In genomic region chr3:42778644-42779043, GRCh38 we compare ENCODE assay signal across 2 cellular contexts.
TF ChIP-seq lines count a peak whose summit lies in the region.

No MANE protein-coding gene starts in this region.

TF ChIP-seq in liver, 16 proteins besides CTCF, POLR2A, EP300 and RAD21:
- TF ChIP-seq JUND (IDR thresholded peaks at IDR 0.05) (no peak), SP1 (IDR thresholded peaks at IDR 0.05) (no peak), GABPA (IDR thresholded peaks at IDR 0.05 in 1 of 2, conservative IDR thresholded peaks at IDR 0.05 in 1 of 2) (no peak)
- TF ChIP-seq, protein P1, sequence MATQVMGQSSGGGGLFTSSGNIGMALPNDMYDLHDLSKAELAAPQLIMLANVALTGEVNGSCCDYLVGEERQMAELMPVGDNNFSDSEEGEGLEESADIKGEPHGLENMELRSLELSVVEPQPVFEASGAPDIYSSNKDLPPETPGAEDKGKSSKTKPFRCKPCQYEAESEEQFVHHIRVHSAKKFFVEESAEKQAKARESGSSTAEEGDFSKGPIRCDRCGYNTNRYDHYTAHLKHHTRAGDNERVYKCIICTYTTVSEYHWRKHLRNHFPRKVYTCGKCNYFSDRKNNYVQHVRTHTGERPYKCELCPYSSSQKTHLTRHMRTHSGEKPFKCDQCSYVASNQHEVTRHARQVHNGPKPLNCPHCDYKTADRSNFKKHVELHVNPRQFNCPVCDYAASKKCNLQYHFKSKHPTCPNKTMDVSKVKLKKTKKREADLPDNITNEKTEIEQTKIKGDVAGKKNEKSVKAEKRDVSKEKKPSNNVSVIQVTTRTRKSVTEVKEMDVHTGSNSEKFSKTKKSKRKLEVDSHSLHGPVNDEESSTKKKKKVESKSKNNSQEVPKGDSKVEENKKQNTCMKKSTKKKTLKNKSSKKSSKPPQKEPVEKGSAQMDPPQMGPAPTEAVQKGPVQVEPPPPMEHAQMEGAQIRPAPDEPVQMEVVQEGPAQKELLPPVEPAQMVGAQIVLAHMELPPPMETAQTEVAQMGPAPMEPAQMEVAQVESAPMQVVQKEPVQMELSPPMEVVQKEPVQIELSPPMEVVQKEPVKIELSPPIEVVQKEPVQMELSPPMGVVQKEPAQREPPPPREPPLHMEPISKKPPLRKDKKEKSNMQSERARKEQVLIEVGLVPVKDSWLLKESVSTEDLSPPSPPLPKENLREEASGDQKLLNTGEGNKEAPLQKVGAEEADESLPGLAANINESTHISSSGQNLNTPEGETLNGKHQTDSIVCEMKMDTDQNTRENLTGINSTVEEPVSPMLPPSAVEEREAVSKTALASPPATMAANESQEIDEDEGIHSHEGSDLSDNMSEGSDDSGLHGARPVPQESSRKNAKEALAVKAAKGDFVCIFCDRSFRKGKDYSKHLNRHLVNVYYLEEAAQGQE (IDR thresholded peaks at IDR 0.05) = no peak

TF ChIP-seq in HepG2, 621 proteins besides CTCF, POLR2A, EP300 and RAD21:
- no peak for TF ChIP-seq SALL1 (CRISPR knock-in tag; IDR thresholded peaks at IDR 0.05)
- TF ChIP-seq, protein P2, sequence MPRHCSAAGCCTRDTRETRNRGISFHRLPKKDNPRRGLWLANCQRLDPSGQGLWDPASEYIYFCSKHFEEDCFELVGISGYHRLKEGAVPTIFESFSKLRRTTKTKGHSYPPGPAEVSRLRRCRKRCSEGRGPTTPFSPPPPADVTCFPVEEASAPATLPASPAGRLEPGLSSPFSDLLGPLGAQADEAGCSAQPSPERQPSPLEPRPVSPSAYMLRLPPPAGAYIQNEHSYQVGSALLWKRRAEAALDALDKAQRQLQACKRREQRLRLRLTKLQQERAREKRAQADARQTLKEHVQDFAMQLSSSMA (CRISPR knock-in tag; IDR thresholded peaks at IDR 0.05) = no peak
- TF ChIP-seq RBM22 (optimal IDR thresholded peaks at IDR 0.05; ENCODE audit: low read length) = no peak
- no peak for TF ChIP-seq ATRX (CRISPR knock-in tag; IDR thresholded peaks at IDR 0.05; ENCODE audit: borderline replicate concordance)
- TF ChIP-seq, protein P3, sequence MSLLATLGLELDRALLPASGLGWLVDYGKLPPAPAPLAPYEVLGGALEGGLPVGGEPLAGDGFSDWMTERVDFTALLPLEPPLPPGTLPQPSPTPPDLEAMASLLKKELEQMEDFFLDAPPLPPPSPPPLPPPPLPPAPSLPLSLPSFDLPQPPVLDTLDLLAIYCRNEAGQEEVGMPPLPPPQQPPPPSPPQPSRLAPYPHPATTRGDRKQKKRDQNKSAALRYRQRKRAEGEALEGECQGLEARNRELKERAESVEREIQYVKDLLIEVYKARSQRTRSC (CRISPR knock-in tag; IDR thresholded peaks at IDR 0.05; ENCODE audit: low read depth) = no peak
- no peak for TF ChIP-seq SNAPC2 (CRISPR knock-in tag; IDR thresholded peaks at IDR 0.05)
- no peak for TF ChIP-seq FOXA1 (IDR thresholded peaks at IDR 0.05)
- TF ChIP-seq FOXA1 (CRISPR knock-in tag; IDR thresholded peaks at IDR 0.05) = no peak
- no peak for TF ChIP-seq ZNF382 (CRISPR knock-in tag; IDR thresholded peaks at IDR 0.05; ENCODE audit: borderline replicate concordance)
- no peak for TF ChIP-seq HMGXB3 (CRISPR knock-in tag; IDR thresholded peaks at IDR 0.05; ENCODE audit: borderline replicate concordance)
- TF ChIP-seq GPBP1L1 (CRISPR knock-in tag; IDR thresholded peaks at IDR 0.05) = no peak
- TF ChIP-seq DR1 (CRISPR knock-in tag; IDR thresholded peaks at IDR 0.05) = no peak
- TF ChIP-seq FOXK2 (IDR thresholded peaks at IDR 0.05) = no peak
- TF ChIP-seq, protein P4, sequence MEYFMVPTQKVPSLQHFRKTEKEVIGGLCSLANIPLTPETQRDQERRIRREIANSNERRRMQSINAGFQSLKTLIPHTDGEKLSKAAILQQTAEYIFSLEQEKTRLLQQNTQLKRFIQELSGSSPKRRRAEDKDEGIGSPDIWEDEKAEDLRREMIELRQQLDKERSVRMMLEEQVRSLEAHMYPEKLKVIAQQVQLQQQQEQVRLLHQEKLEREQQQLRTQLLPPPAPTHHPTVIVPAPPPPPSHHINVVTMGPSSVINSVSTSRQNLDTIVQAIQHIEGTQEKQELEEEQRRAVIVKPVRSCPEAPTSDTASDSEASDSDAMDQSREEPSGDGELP (IDR thresholded peaks at IDR 0.05; ENCODE audit: borderline replicate concordance, low read depth) = no peak
- no peak for TF ChIP-seq HIC2 (CRISPR knock-in tag; IDR thresholded peaks at IDR 0.05; ENCODE audit: low read depth)
- TF ChIP-seq ZFP90 (CRISPR knock-in tag; IDR thresholded peaks at IDR 0.05; ENCODE audit: borderline replicate concordance) = no peak
